ENCODE assay signal across 8 cellular contexts in the genomic region with DNA sequence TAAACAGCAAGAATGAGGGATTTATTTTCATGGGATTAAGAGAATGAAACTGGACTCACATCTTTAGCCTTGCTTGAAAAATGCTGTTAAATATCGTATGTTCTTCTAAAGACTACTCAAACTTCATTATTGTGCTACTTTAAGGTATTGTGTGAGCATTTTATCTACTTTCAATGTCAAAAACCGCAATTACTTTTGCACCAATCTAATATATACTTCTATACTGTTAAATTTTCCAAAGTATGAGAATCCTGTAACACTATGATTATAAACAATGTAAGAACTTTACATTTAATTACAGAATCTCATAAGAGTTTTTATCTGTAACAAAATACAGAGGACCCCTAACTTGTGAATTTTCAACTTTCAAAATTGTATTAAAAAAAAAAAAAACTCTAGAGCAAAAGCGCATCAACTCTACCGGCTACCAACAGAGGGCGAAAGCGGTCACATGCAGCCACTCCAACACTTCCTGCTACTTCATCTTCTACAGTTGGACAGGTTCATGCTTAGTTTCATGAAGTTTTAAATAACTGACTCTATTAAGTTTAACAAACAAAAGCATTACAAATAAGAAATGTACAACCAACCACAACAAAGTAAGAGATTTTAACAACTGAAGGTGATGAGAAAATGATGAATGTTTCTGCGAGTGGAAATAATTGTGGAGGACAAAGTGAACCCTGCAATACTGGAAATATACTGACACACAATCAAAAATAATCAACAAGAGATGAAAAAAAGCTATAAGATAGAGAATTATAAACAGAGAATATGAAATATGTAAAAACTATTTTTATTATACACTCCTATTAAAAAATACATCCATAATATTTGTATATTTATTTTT.
DNase-seq lines count a peak whose midpoint lies in the region; ATAC-seq, FAIRE-seq and TF ChIP-seq lines count a peak whose summit lies in the region.

No MANE protein-coding gene starts in this region.

- H3K9me3 ChIP-seq in neutrophil = no peaks in the 10 kb centered on the region

- H3K4me3 ChIP-seq in neutrophil (ENCODE audit: low read depth in 1 of 2, low read length in 1 of 2) = no peak overlapping the region

- no peaks in the 10 kb centered on the region for H3K36me3 ChIP-seq in neutrophil

- H3K27ac ChIP-seq in neutrophil = peak overlapping the region; percentile 23

- no peaks in the 10 kb centered on the region for H3K27me3 ChIP-seq in neutrophil

- peak; percentile 53 for FAIRE-seq in endometrium (lab: Jason Lieb, UNC)

- no peak for ATAC-seq in HG03439 (IDR thresholded peaks at IDR 0.05; ENCODE audit: unreplicated experiment)

- peaks cover 14 to 25% of the 10 kb centered on the region in 2 experiments for H3K4me1 ChIP-seq in neutrophil (ENCODE audit: control insufficient read depth in 1 of 2, insufficient read depth in 1 of 2, low read depth in 1 of 2, low read length in 1 of 2)

- DNase-seq in NCI-H1105 treated with DMSO at 0.1 percent for 48 hours (lab: John Stamatoyannopoulos, UW) (peak; percentile 47), NCI-H1105 (lab: John Stamatoyannopoulos, UW) (no peak), NCI-H1694 (lab: John Stamatoyannopoulos, UW) (peak; percentile 4), DMS153 treated with DMSO at 0.1 percent for 48 hours (lab: John Stamatoyannopoulos, UW; ENCODE audit: unreplicated experiment) (no peak)
- DNase-seq in activated CD4-positive, alpha-beta T cell treated with anti-CD3 and anti-CD28 coated beads for 48 hours = peak; percentile 68

- TF ChIP-seq CTCF in neutrophil (IDR thresholded peaks at IDR 0.05) = peak; percentile 57

Comparison
In these comparisons a context has a peak if more than half of its experiments do, and no peak if none do; other contexts are left out.
1. DNase-seq: peak in NCI-H1105 treated with DMSO at 0.1 percent for 48 hours (single experiment), NCI-H1694 (single experiment) and activated CD4-positive, alpha-beta T cell treated with anti-CD3 and anti-CD28 coated beads for 48 hours (single experiment); none in NCI-H1105 (single experiment) and DMS153 treated with DMSO at 0.1 percent for 48 hours (single experiment).